Comparison of ENCODE assay signal across 13 cellular contexts in the genomic region with DNA sequence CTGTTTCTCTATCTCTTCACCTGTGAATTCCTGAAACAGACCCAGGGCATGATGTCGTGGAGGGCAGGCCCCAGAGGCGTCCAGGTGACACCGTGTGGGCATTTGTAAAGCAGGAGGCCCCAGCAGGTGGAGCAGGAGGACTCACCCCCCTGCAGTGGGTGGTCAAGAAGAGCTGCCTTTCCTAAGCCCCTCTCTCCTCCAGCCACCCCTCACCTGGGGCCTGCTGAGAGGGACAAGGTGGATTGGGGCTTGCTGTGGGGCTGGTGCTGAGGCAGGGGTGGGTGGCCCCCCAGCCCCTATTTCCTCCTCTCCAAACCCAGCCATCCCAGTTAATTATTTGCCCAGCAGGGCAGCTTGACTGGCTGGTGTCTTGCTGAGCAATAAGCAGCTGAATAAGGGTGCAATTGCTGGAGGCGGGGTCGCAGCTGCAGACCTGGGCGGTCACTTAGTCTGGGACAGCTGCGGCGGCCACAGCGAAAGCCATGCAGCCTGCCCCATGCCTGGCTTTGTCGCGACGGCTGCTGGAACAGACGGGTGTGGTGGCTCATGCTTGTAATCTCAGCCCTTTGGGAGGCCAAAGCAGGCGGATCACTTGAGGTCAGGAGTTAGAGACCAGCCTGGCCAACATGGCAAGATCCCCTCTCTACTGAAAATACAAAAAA. TPM values are rescaled to one million over a fixed set of nuclear protein-coding genes. Genes with fewer than 3 reads are reported as not detected.
"Had no signal": no experiment of that assay in that cellular context is flagged by ENCODE, and none has a peak within 500 bp of the region (broad histone marks: within the 10 kb centered on the region; RNA-seq: fewer than 3 reads in every experiment).

No MANE protein-coding gene starts in this region.

- H3K9me3 ChIP-seq: pancreas had no signal

- H3K4me1 ChIP-seq: heart right ventricle, pancreas, sigmoid colon had no signal

- H3K4me3 ChIP-seq: heart right ventricle, lung, pancreas, sigmoid colon had no signal

- H3K36me3 ChIP-seq: heart right ventricle, pancreas, sigmoid colon had no signal

- ATAC-seq: activated naive CD8-positive, alpha-beta T cell treated with anti-CD3 and anti-CD28 coated beads, Interleukin-2, amount 50 U/mL, for 24 hours; activated T-helper 17 cell treated with anti-CD3 and anti-CD28 coated beads, Interleukin-2, amount 50 U/mL, for 72 hours; heart right ventricle; pancreas; stimulated activated effector memory CD8-positive, alpha-beta T cell treated with anti-CD3 and anti-CD28 coated beads, Interleukin-12 subunit alpha, Interleukin-12 subunit beta, amount 100 ng/mL, for 72 hours had no signal

- H3K27ac ChIP-seq: epithelial cell of prostate, heart right ventricle, pancreas, sigmoid colon had no signal

- DNase-seq: activated CD4-positive, alpha-beta T cell treated with anti-CD3 and anti-CD28 coated beads, Interleukin-2, amount 50 U/mL, for 1 hour; activated CD8-positive, alpha-beta memory T cell treated with anti-CD3 and anti-CD28 coated beads for 24 hours; activated naive CD4-positive, alpha-beta T cell treated with anti-CD3 and anti-CD28 coated beads for 36 hours; activated naive CD8-positive, alpha-beta T cell treated with anti-CD3 and anti-CD28 coated beads, Interleukin-2, amount 50 U/mL, for 24 hours; effector memory CD4-positive, alpha-beta T cell; heart right ventricle; pancreas; sigmoid colon had no signal

- H3K27me3 ChIP-seq: pancreas had no signal

RNA-seq across cellular contexts. Expression of gene JPH3, which starts 56.4 kb away (rescaled TPM):
- total RNA-seq: bronchial epithelial cell had no signal
